ENCODE assay signal across 7 cellular contexts in genomic region chr3:119676020-119676419, GRCh38. TPM values are rescaled to one million over a fixed set of nuclear protein-coding genes. Genes with fewer than 3 reads are reported as not detected.
A peak's percentile ranks its signal among the peaks of the same experiment; 100 is the strongest.
DNase-seq lines count a peak whose midpoint lies in the region; ATAC-seq and TF ChIP-seq lines count a peak whose summit lies in the region.

No MANE protein-coding gene starts in this region.

- intact Hi-C loops in activated CD4-positive, alpha-beta memory T cell treated with anti-CD3 and anti-CD28 coated beads for 36 hours (cut with micrococcal nuclease) = loop anchor here (2.0 kb wide), 1 partner anchor 47 kb away; no protein-coding TSS in a partner anchor

- H3K9me3 Mint-ChIP-seq in HFFc6 = no peaks in the 10 kb centered on the region
- H3K9me3 Mint-ChIP-seq in activated CD4-positive, alpha-beta memory T cell treated with anti-CD3 and anti-CD28 coated beads for 36 hours = no peaks in the 10 kb centered on the region
- no peaks in the 10 kb centered on the region for H3K9me3 Mint-ChIP-seq in stimulated activated naive B cell treated with anti-CD40 and anti-IgM and Interleukin-4, amounts not matched to agents 10 μg/mL and 1 μg/mL and 100 μg/mL, for 72 hours

- POLR2A ChIA-PET in activated CD4-positive, alpha-beta memory T cell treated with anti-CD3 and anti-CD28 coated beads for 36 hours (lab: Charles Lee) = interaction anchor here (1.0 to 2.0 kb wide), 11 partner anchors 25 to 382 kb away, joined by 3 to 15 read pairs (median 6); partner anchors contain the start of genes ARHGAP31, POGLUT1, TIMMDC1 and TMEM39A

- H3K27ac Mint-ChIP-seq in HFFc6 = peak overlapping the region; percentile 94
- peak overlapping the region; percentile 91 for H3K27ac Mint-ChIP-seq in activated CD4-positive, alpha-beta memory T cell treated with anti-CD3 and anti-CD28 coated beads for 36 hours
- peak overlapping the region; percentile 98 for H3K27ac Mint-ChIP-seq in stimulated activated naive B cell treated with anti-CD40 and anti-IgM and Interleukin-4, amounts not matched to agents 10 μg/mL and 1 μg/mL and 100 μg/mL, for 72 hours

- no peak for ATAC-seq in stimulated activated naive B cell treated with anti-CD40 and anti-IgM and Interleukin-4, amounts not matched to agents 10 μg/mL and 1 μg/mL and 100 μg/mL, for 72 hours (replicated peaks)
- no peak for ATAC-seq in activated CD4-positive, CD25-positive, alpha-beta regulatory T cell treated with anti-CD3 and anti-CD28 coated beads, Interleukin-2, amount 50 U/mL, for 24 hours

- H3K4me1 Mint-ChIP-seq in HFFc6 (ENCODE audit: low read depth) = peaks cover 28% of the 10 kb centered on the region
- H3K4me1 Mint-ChIP-seq in activated CD4-positive, alpha-beta memory T cell treated with anti-CD3 and anti-CD28 coated beads for 36 hours (ENCODE audit: low read depth) = peaks cover 38% of the 10 kb centered on the region
- H3K4me1 Mint-ChIP-seq in stimulated activated naive B cell treated with anti-CD40 and anti-IgM and Interleukin-4, amounts not matched to agents 10 μg/mL and 1 μg/mL and 100 μg/mL, for 72 hours = peaks cover 13 to 28% of the 10 kb centered on the region in 2 donors

- H3K27me3 Mint-ChIP-seq in HFFc6 (ENCODE audit: insufficient read depth) = peaks cover 2% of the 10 kb centered on the region; the same call in 1 of the 2 replicates
- no peaks in the 10 kb centered on the region for H3K27me3 Mint-ChIP-seq in activated CD4-positive, alpha-beta memory T cell treated with anti-CD3 and anti-CD28 coated beads for 36 hours
- H3K27me3 Mint-ChIP-seq in stimulated activated naive B cell treated with anti-CD40 and anti-IgM and Interleukin-4, amounts not matched to agents 10 μg/mL and 1 μg/mL and 100 μg/mL, for 72 hours = no peaks in the 10 kb centered on the region

- H3K4me3 ChIP-seq in iPS-11a (ENCODE audit: low read depth, low read length) = peak overlapping the region; percentile 82

- TF ChIP-seq CTCF in HFFc6 (IDR thresholded peaks at IDR 0.05) = no peak

- H3K4me3 Mint-ChIP-seq in HFFc6 = peak overlapping the region; percentile 97
- H3K4me3 Mint-ChIP-seq in activated CD4-positive, alpha-beta memory T cell treated with anti-CD3 and anti-CD28 coated beads for 36 hours = peak overlapping the region; percentile 95
- peak overlapping the region; percentile 93 to 94 for H3K4me3 Mint-ChIP-seq in stimulated activated naive B cell treated with anti-CD40 and anti-IgM and Interleukin-4, amounts not matched to agents 10 μg/mL and 1 μg/mL and 100 μg/mL, for 72 hours

- H3K36me3 Mint-ChIP-seq in HFFc6 (ENCODE audit: low read depth) = peaks cover 9% of the 10 kb centered on the region; the same call in 1 of the 2 replicates
- peaks cover 29% of the 10 kb centered on the region for H3K36me3 Mint-ChIP-seq in activated CD4-positive, alpha-beta memory T cell treated with anti-CD3 and anti-CD28 coated beads for 36 hours
- H3K36me3 Mint-ChIP-seq in stimulated activated naive B cell treated with anti-CD40 and anti-IgM and Interleukin-4, amounts not matched to agents 10 μg/mL and 1 μg/mL and 100 μg/mL, for 72 hours = peaks cover 17 to 39% of the 10 kb centered on the region in 2 donors

- CTCF ChIA-PET in activated CD4-positive, alpha-beta memory T cell treated with anti-CD3 and anti-CD28 coated beads for 36 hours (lab: Charles Lee) = interaction anchor here (0.6 to 1.5 kb wide), 3 partner anchors 10 to 181 kb away, joined by 3 to 7 read pairs (median 3); no protein-coding TSS in a partner anchor

- DNase-seq in HFFc6 (no peak), amygdala (lab: John Stamatoyannopoulos, UW) (no peak), CD1c-positive myeloid dendritic cell (ENCODE audit: extremely low spot score) (no peak)
- DNase-seq in activated CD4-positive, alpha-beta memory T cell treated with anti-CD3 and anti-CD28 coated beads for 36 hours = no peak
- no peak for DNase-seq in stimulated activated naive B cell treated with anti-CD40 and anti-IgM and Interleukin-4, amounts not matched to agents 10 μg/mL and 1 μg/mL and 100 μg/mL, for 72 hours

RNA-seq across cellular contexts. Expression of gene COX17, which starts 1.2 kb away (rescaled TPM):
- total RNA-seq in HFFc6 (2021; fragmentation: NEBNext Ultra II Directional; extraction: Animal tissue kit (Norgen Biotek cat#: 25700)) = 10 to 100 TPM; 28.9 to 41.0 (median 35.2) TPM
- 100 to 1,000 TPM; 108 to 112 TPM for total RNA-seq in activated CD4-positive, alpha-beta memory T cell treated with anti-CD3 and anti-CD28 coated beads for 36 hours

RNA-seq across cellular contexts. Expression of gene POPDC2, which starts 15.6 kb away (rescaled TPM):
- total RNA-seq in HFFc6 (2021; fragmentation: NEBNext Ultra II Directional; extraction: Animal tissue kit (Norgen Biotek cat#: 25700)) = under 1 TPM in 4 of 6 experiments, not detected in 2; 0.14 to 0.98 (median 0.70) TPM
- total RNA-seq in activated CD4-positive, alpha-beta memory T cell treated with anti-CD3 and anti-CD28 coated beads for 36 hours = 1 to 10 TPM; 2.1 to 2.3 TPM

RNA-seq across cellular contexts. Expression of gene CFAP91, which starts 26.8 kb away (rescaled TPM):
- not detected for total RNA-seq in HFFc6 (2021; fragmentation: NEBNext Ultra II Directional; extraction: Animal tissue kit (Norgen Biotek cat#: 25700))
- under 1 TPM; 0.29 to 0.31 TPM for total RNA-seq in activated CD4-positive, alpha-beta memory T cell treated with anti-CD3 and anti-CD28 coated beads for 36 hours
